14 cellular contexts compared by ENCODE assay signal in genomic region chr17:75814900-75815373, GRCh38. TPM values are rescaled to one million over a fixed set of nuclear protein-coding genes. Genes with fewer than 3 reads are reported as not detected.
DNase-seq lines count a peak whose midpoint lies in the region; ATAC-seq and TF ChIP-seq lines count a peak whose summit lies in the region.
"Had no signal": no experiment of that assay in that cellular context is flagged by ENCODE, and none has a peak within 500 bp of the region (broad histone marks: within the 10 kb centered on the region; RNA-seq: fewer than 3 reads in every experiment).

No MANE protein-coding gene starts in this region.

- intact Hi-C loops in Right ventricle myocardium superior (cut with DNase I) (no loop called here), heart right ventricle (cut with DNase I) (no loop called here)

- ATAC-seq in Right ventricle myocardium superior (ENCODE audit: poor library complexity) (no peak), heart right ventricle (no peak), foreskin keratinocyte (peak; percentile 92)
- ATAC-seq: right cardiac atrium had no signal

- peak; percentile 24 for DNase-seq in Right ventricle myocardium superior
- DNase-seq in heart right ventricle = no peak
- DNase-seq in astrocyte of the cerebellum (ENCODE audit: low read depth) = peak; percentile 26
- peak; percentile 45 to 72 for DNase-seq in foreskin keratinocyte
- DNase-seq in HuH-7.5 (ENCODE audit: low spot score) = no peak
- DNase-seq in SK-N-DZ (ENCODE audit: low spot score) = no peak
- DNase-seq in ureter (ENCODE audit: low spot score) = no peak
- DNase-seq in GM10266 (ENCODE audit: extremely low spot score) = no peak
- DNase-seq: activated CD4-positive, alpha-beta T cell treated with anti-CD3 and anti-CD28 coated beads for 1 hour; activated naive CD4-positive, alpha-beta T cell; NCI-H2171; Peyer's patch had no signal

- H3K4me3 ChIP-seq in heart right ventricle (no peak overlapping the region), astrocyte of the cerebellum (ENCODE audit: low read depth, low read length) (no peak overlapping the region)
- H3K4me3 ChIP-seq: Peyer's patch had no signal

- no peaks in the 10 kb centered on the region for H3K9me3 ChIP-seq in heart right ventricle
- H3K9me3 ChIP-seq: Peyer's patch had no signal

- in situ Hi-C loops in astrocyte of the cerebellum (cut with HindIII; ENCODE audit: low sequenced_read_pairs) = no loop called here

- H3K4me1 ChIP-seq in heart right ventricle (peaks cover 3 to 11% (median 6%) of the 10 kb centered on the region in 9 donors), foreskin keratinocyte (peaks cover 7% of the 10 kb centered on the region)
- H3K4me1 ChIP-seq: Peyer's patch had no signal

- WGBS in heart right ventricle, 2 donors = 92 to 95% methylated on average over 11 to 13 of the region's 13 CpGs

- TF ChIP-seq CTCF in heart right ventricle (IDR thresholded peaks at IDR 0.05) (no peak), astrocyte of the cerebellum (IDR thresholded peaks at IDR 0.05; ENCODE audit: low read depth, low read length, missing control alignments) (no peak), foreskin keratinocyte (conservative IDR thresholded peaks at IDR 0.05) (no peak), GM10266 (IDR thresholded peaks at IDR 0.05; ENCODE audit: control insufficient read depth, insufficient read depth, low read depth, missing control alignments) (no peak)

- no peak overlapping the region for H3K27ac ChIP-seq in heart right ventricle
- H3K27ac ChIP-seq in foreskin keratinocyte = peak overlapping the region; percentile 37
- H3K27ac ChIP-seq: KMS-11, Peyer's patch had no signal

- H3K27me3 ChIP-seq in heart right ventricle (no peaks in the 10 kb centered on the region), foreskin keratinocyte (no peaks in the 10 kb centered on the region)
- H3K27me3 ChIP-seq: Peyer's patch had no signal

- H3K36me3 ChIP-seq in heart right ventricle = peaks cover 2 to 100% (median 80%) of the 10 kb centered on the region in 9 donors

RNA-seq across cellular contexts. Expression of gene UNC13D, which starts 29.3 kb away (rescaled TPM):
- total RNA-seq in Right ventricle myocardium superior (10.6 TPM), heart right ventricle (10 to 100 TPM in 3 of 10 donors, 1 to 10 TPM in 7; 5.5 to 20.7 (median 8.5) TPM), foreskin keratinocyte (0.53 and 1.0 TPM in 2 replicates), ureter (75.3 TPM)
- polyA plus RNA-seq in heart right ventricle (10 to 100 TPM in 1 of 2 donors, 1 to 10 TPM in 1; 3.0 to 12.6 TPM), foreskin keratinocyte (0.80 and 0.82 TPM in 2 replicates)
- polyA plus RNA-seq in SK-N-DZ (2014; cell fraction: cytosol; rRNA removed) = 13.1 and 17.0 TPM in 2 replicates
- 60.0 and 69.4 TPM in 2 replicates for polyA plus RNA-seq in SK-N-DZ (2014; cell fraction: nucleus; rRNA removed)

RNA-seq across cellular contexts. Expression of gene UNK, which starts 30.3 kb away (rescaled TPM):
- total RNA-seq in Right ventricle myocardium superior (14.3 TPM), heart right ventricle (10 to 100 TPM; 11.6 to 19.1 (median 14.7) TPM), foreskin keratinocyte (15.0 and 16.3 TPM in 2 replicates), ureter (49.2 TPM)
- polyA plus RNA-seq in heart right ventricle (10 to 100 TPM; 12.9 to 21.3 TPM), foreskin keratinocyte (11.3 and 12.7 TPM in 2 replicates)
- 115 and 128 TPM in 2 replicates for polyA plus RNA-seq in SK-N-DZ (2014; cell fraction: cytosol; rRNA removed)
- 135 and 145 TPM in 2 replicates for polyA plus RNA-seq in SK-N-DZ (2014; cell fraction: nucleus; rRNA removed)

RNA-seq across cellular contexts. Expression of gene WBP2, which starts 40.2 kb away (rescaled TPM):
- total RNA-seq in Right ventricle myocardium superior = 145 TPM
- 100 to 1,000 TPM; 130 to 210 (median 173) TPM for total RNA-seq in heart right ventricle
- 100 to 1,000 TPM; 155 to 205 TPM for polyA plus RNA-seq in heart right ventricle
- total RNA-seq in foreskin keratinocyte = 38.6 and 42.2 TPM in 2 replicates
- polyA plus RNA-seq in foreskin keratinocyte = 73.9 and 74.2 TPM in 2 replicates
- polyA plus RNA-seq in SK-N-DZ (2014; cell fraction: cytosol; rRNA removed) = 38.6 and 39.1 TPM in 2 replicates
- 25.3 and 25.4 TPM in 2 replicates for polyA plus RNA-seq in SK-N-DZ (2014; cell fraction: nucleus; rRNA removed)
- 104 TPM for total RNA-seq in ureter

RNA-seq across cellular contexts. Expression of gene GALK1, which starts 49.9 kb away (rescaled TPM):
- total RNA-seq in Right ventricle myocardium superior (23.3 TPM), heart right ventricle (10 to 100 TPM in 6 of 10 donors, 1 to 10 TPM in 4; 5.2 to 26.4 (median 11.3) TPM), foreskin keratinocyte (6.8 and 8.3 TPM in 2 replicates), ureter (24.2 TPM)
- polyA plus RNA-seq in heart right ventricle (10 to 100 TPM; 29.2 to 44.6 TPM), foreskin keratinocyte (5.3 and 7.8 TPM in 2 replicates)
- 31.3 and 40.1 TPM in 2 replicates for polyA plus RNA-seq in SK-N-DZ (2014; cell fraction: cytosol; rRNA removed)
- polyA plus RNA-seq in SK-N-DZ (2014; cell fraction: nucleus; rRNA removed) = 40.1 and 54.0 TPM in 2 replicates

Comparison
In these comparisons a context has a peak if more than half of its experiments do, and no peak if none do; other contexts are left out.
1. DNase-seq: peak in Right ventricle myocardium superior (single experiment), astrocyte of the cerebellum (single experiment) and foreskin keratinocyte (2 of 2); none in heart right ventricle (0 of 2), HuH-7.5 (single experiment), SK-N-DZ (single experiment), ureter (single experiment) and GM10266 (single experiment).